8 cellular contexts compared by ENCODE assay signal in genomic region chr7:67302113-67303039, GRCh38.
DNase-seq lines count a peak whose midpoint lies in the region; ATAC-seq and TF ChIP-seq lines count a peak whose summit lies in the region.

No MANE protein-coding gene starts in this region.

- H3K27me3 ChIP-seq in adrenal gland (no peaks in the 10 kb centered on the region), heart right ventricle (no peaks in the 10 kb centered on the region), upper lobe of right lung (no peaks in the 10 kb centered on the region)

- DNase-seq in NCI-H1417 treated with DMSO at 0.1 percent for 48 hours (lab: John Stamatoyannopoulos, UW): peak; percentile 94
- peak; percentile 99 for DNase-seq in SW480 (ENCODE audit: low spot score)
- peak; percentile 99 to 100 (median 100) for DNase-seq in adrenal gland
- DNase-seq in heart right ventricle: peak; percentile 96 to 100
- peak; percentile 96 to 100 (median 98) for DNase-seq in posterior cingulate gyrus
- DNase-seq in upper lobe of right lung: peak; percentile 98

- TF ChIP-seq CTCF in GM12874 (IDR thresholded peaks at IDR 0.05; ENCODE audit: insufficient read depth, low read depth, low read length) (peak; percentile 27; the same call in 1 of the 2 replicates), adrenal gland (IDR thresholded peaks at IDR 0.05) (peak in 5 of 6 experiments; percentile 42 to 63 (median 49)), heart right ventricle (IDR thresholded peaks at IDR 0.05) (peak in 7 of 9 donors; percentile 17 to 63 (median 49)), upper lobe of right lung (IDR thresholded peaks at IDR 0.05) (peak; percentile 29)

- H3K4me3 ChIP-seq in adrenal gland (peak overlapping the region; percentile 39 to 95 (median 72)), heart right ventricle (peak overlapping the region; percentile 70 to 97 (median 82)), upper lobe of right lung (peak overlapping the region; percentile 75)

- 0 to 1% (median 0%) methylated on average over 26 to 81 of the region's 83 CpGs for WGBS in adrenal gland, 4 donors
- WGBS in heart right ventricle, 2 donors: 0 to 1% methylated on average over 82 to 83 of the region's 83 CpGs

- peak; percentile 89 for ATAC-seq in HG02763 (IDR thresholded peaks at IDR 0.05; ENCODE audit: unreplicated experiment)
- peak; percentile 94 to 98 (median 97) for ATAC-seq in heart right ventricle
- peak; percentile 97 for ATAC-seq in upper lobe of right lung

- H3K27ac ChIP-seq in adrenal gland (peak overlapping the region; percentile 91 to 98 (median 95)), heart right ventricle (peak overlapping the region; percentile 81 to 98 (median 95)), upper lobe of right lung (peak overlapping the region; percentile 96)

- intact Hi-C loops in adrenal gland (cut with DNase I) (no loop called here), heart right ventricle (cut with DNase I) (loop anchor here in 1 of 10 donors (5.0 kb wide), 1 partner anchor 260 kb away; no protein-coding TSS in a partner anchor), posterior cingulate gyrus (cut with DNase I) (no loop called here), upper lobe of right lung (cut with DNase I) (no loop called here)

- H3K4me1 ChIP-seq in adrenal gland (replicated peaks in 1 of 2): peaks cover 9 to 31% of the 10 kb centered on the region in 2 donors
- peaks cover 0 to 33% (median 13%) of the 10 kb centered on the region in 9 donors for H3K4me1 ChIP-seq in heart right ventricle
- peaks cover 14% of the 10 kb centered on the region for H3K4me1 ChIP-seq in upper lobe of right lung

- peaks cover 0 to 6% of the 10 kb centered on the region in 2 donors for H3K36me3 ChIP-seq in adrenal gland (replicated peaks in 1 of 2)
- peaks cover 0 to 34% (median 14%) of the 10 kb centered on the region in 9 donors for H3K36me3 ChIP-seq in heart right ventricle
- peaks cover 13% of the 10 kb centered on the region for H3K36me3 ChIP-seq in upper lobe of right lung

- peak; percentile 58 to 93 for TF ChIP-seq POLR2A in adrenal gland (IDR thresholded peaks at IDR 0.05)

- H3K9me3 ChIP-seq in adrenal gland (replicated peaks in 1 of 3) (no peaks in the 10 kb centered on the region), heart right ventricle (no peaks in the 10 kb centered on the region), upper lobe of right lung (no peaks in the 10 kb centered on the region)

Comparison
In these comparisons a context has a peak if more than half of its experiments do, and no peak if none do; other contexts are left out.
1. Peak in every context shown above with its lines: DNase-seq, ATAC-seq, H3K4me3 ChIP-seq and H3K27ac ChIP-seq.